25 cellular contexts compared by ENCODE assay signal in genomic region chr16:57904101-57904500, GRCh38.
"Had no signal": no experiment of that assay in that cellular context is flagged by ENCODE, and none has a peak within 500 bp of the region (broad histone marks: within the 10 kb centered on the region; RNA-seq: fewer than 3 reads in every experiment).

No MANE protein-coding gene starts in this region.

- H3K4me3 ChIP-seq: esophagus squamous epithelium, gastroesophageal sphincter had no signal

- H3K27ac Mint-ChIP-seq: activated CD4-positive, alpha-beta memory T cell treated with anti-CD3 and anti-CD28 coated beads, Interleukin-2, amount 10 ng/mL, durations not matched to agents 7 days and 5 days; activated CD4-positive, alpha-beta T cell treated with anti-CD3 and anti-CD28 coated beads for 36 hours; activated CD4-positive, alpha-beta T cell treated with anti-CD3 and anti-CD28 coated beads, Interleukin-2, amount 10 ng/mL, durations not matched to agents 7 days and 5 days; activated naive CD4-positive, alpha-beta T cell treated with anti-CD3 and anti-CD28 coated beads, Interleukin-2, amount 10 ng/mL, durations not matched to agents 7 days and 5 days; activated naive CD4-positive, alpha-beta T cell treated with anti-CD3 and anti-CD28 coated beads, Interleukin-2, amount 50 U/mL, for 72 hours; activated naive CD8-positive, alpha-beta T cell treated with anti-CD3 and anti-CD28 coated beads, Interleukin-2, amount 10 ng/mL, durations not matched to agents 7 days and 5 days; activated T-cell treated with anti-CD3 and anti-CD28 coated beads, Interleukin-2, amount 50 U/mL, for 24 hours; activated T-cell treated with anti-CD3 and anti-CD28 coated beads, Interleukin-2, amount 50 U/mL, for 72 hours had no signal

- H3K9me3 ChIP-seq: esophagus squamous epithelium, gastroesophageal sphincter had no signal

- H3K36me3 Mint-ChIP-seq: activated naive CD4-positive, alpha-beta T cell treated with anti-CD3 and anti-CD28 coated beads, Interleukin-2, amount 10 ng/mL, durations not matched to agents 7 days and 5 days; activated naive CD4-positive, alpha-beta T cell treated with anti-CD3 and anti-CD28 coated beads, Interleukin-2, amount 50 U/mL, for 72 hours; activated naive CD8-positive, alpha-beta T cell treated with anti-CD3 and anti-CD28 coated beads, Interleukin-2, amount 10 ng/mL, durations not matched to agents 7 days and 5 days had no signal

- H3K4me3 Mint-ChIP-seq: activated CD4-positive, alpha-beta memory T cell treated with anti-CD3 and anti-CD28 coated beads, Interleukin-2, amount 10 ng/mL, durations not matched to agents 7 days and 5 days; activated CD4-positive, alpha-beta T cell treated with anti-CD3 and anti-CD28 coated beads for 36 hours; activated CD4-positive, alpha-beta T cell treated with anti-CD3 and anti-CD28 coated beads, Interleukin-2, amount 10 ng/mL, durations not matched to agents 7 days and 5 days; activated naive CD4-positive, alpha-beta T cell treated with anti-CD3 and anti-CD28 coated beads, Interleukin-2, amount 10 ng/mL, durations not matched to agents 7 days and 5 days; activated naive CD8-positive, alpha-beta T cell treated with anti-CD3 and anti-CD28 coated beads, Interleukin-2, amount 10 ng/mL, durations not matched to agents 7 days and 5 days; activated T-cell treated with anti-CD3 and anti-CD28 coated beads, Interleukin-2, amount 50 U/mL, for 24 hours; activated T-cell treated with anti-CD3 and anti-CD28 coated beads, Interleukin-2, amount 50 U/mL, for 72 hours had no signal

- H3K36me3 ChIP-seq: brain microvascular endothelial cell, esophagus squamous epithelium, gastroesophageal sphincter had no signal

- H3K4me1 Mint-ChIP-seq: activated CD4-positive, alpha-beta T cell treated with anti-CD3 and anti-CD28 coated beads for 36 hours had no signal

- H3K4me1 ChIP-seq: gastroesophageal sphincter had no signal

- H3K9me3 Mint-ChIP-seq: activated CD4-positive, alpha-beta memory T cell treated with anti-CD3 and anti-CD28 coated beads, Interleukin-2, amount 10 ng/mL, durations not matched to agents 7 days and 5 days; activated CD4-positive, alpha-beta T cell treated with anti-CD3 and anti-CD28 coated beads, Interleukin-2, amount 10 ng/mL, durations not matched to agents 7 days and 5 days; activated naive CD4-positive, alpha-beta T cell treated with anti-CD3 and anti-CD28 coated beads, Interleukin-2, amount 10 ng/mL, durations not matched to agents 7 days and 5 days; activated naive CD4-positive, alpha-beta T cell treated with anti-CD3 and anti-CD28 coated beads, Interleukin-2, amount 50 U/mL, for 72 hours; activated naive CD8-positive, alpha-beta T cell treated with anti-CD3 and anti-CD28 coated beads, Interleukin-2, amount 10 ng/mL, durations not matched to agents 7 days and 5 days; activated T-cell treated with anti-CD3 and anti-CD28 coated beads, Interleukin-2, amount 50 U/mL, for 24 hours; activated T-cell treated with anti-CD3 and anti-CD28 coated beads, Interleukin-2, amount 50 U/mL, for 72 hours had no signal

- ATAC-seq: activated CD4-positive, alpha-beta T cell treated with anti-CD3 and anti-CD28 coated beads for 36 hours; activated naive CD4-positive, alpha-beta T cell treated with anti-CD3 and anti-CD28 coated beads, Interleukin-2, amount 50 U/mL, for 72 hours; activated T-cell treated with anti-CD3 and anti-CD28 coated beads, Interleukin-2, amount 50 U/mL, for 72 hours; gastroesophageal sphincter had no signal

- DNase-seq: activated CD4-positive, alpha-beta memory T cell treated with anti-CD3 and anti-CD28 coated beads, Interleukin-2, amount 10 ng/mL, durations not matched to agents 7 days and 5 days; activated CD4-positive, alpha-beta T cell treated with anti-CD3 and anti-CD28 coated beads for 36 hours; activated CD4-positive, alpha-beta T cell treated with anti-CD3 and anti-CD28 coated beads, Interleukin-2, amount 10 ng/mL, durations not matched to agents 7 days and 5 days; activated CD4-positive, alpha-beta T cell treated with anti-CD3 and anti-CD28 coated beads, Interleukin-2, amount 50 U/mL, for 4 hours; activated CD4-positive, CD25-positive, alpha-beta regulatory T cell; activated CD4-positive, CD25-positive, alpha-beta regulatory T cell treated with anti-CD3 and anti-CD28 coated beads, Interleukin-2, amount 50 U/mL, for 72 hours; activated CD8-positive, alpha-beta memory T cell treated with anti-CD3 and anti-CD28 coated beads, Interleukin-2, amount 50 U/mL, for 48 hours; activated gamma-delta T cell; activated naive CD4-positive, alpha-beta T cell; activated naive CD4-positive, alpha-beta T cell treated with anti-CD3 and anti-CD28 coated beads, Interleukin-2, amount 10 ng/mL, durations not matched to agents 7 days and 5 days; activated naive CD8-positive, alpha-beta T cell treated with anti-CD3 and anti-CD28 coated beads, Interleukin-2, amount 10 ng/mL, durations not matched to agents 7 days and 5 days; activated T-cell treated with anti-CD3 and anti-CD28 coated beads for 4 hours; activated T-cell treated with anti-CD3 and anti-CD28 coated beads, Interleukin-2, amount 50 U/mL, for 24 hours; activated T-cell treated with anti-CD3 and anti-CD28 coated beads, Interleukin-2, amount 50 U/mL, for 72 hours; amniotic stem cell; anterior cingulate cortex; brain microvascular endothelial cell; cortex of kidney; effector CD8-positive, alpha-beta T cell; esophagus squamous epithelium; foreskin melanocyte; T-helper 2 cell had no signal

- H3K27ac ChIP-seq: brain microvascular endothelial cell, epithelial cell of prostate, esophagus squamous epithelium, gastroesophageal sphincter had no signal
